ENCODE assay signal across 8 cellular contexts in the genomic region with DNA sequence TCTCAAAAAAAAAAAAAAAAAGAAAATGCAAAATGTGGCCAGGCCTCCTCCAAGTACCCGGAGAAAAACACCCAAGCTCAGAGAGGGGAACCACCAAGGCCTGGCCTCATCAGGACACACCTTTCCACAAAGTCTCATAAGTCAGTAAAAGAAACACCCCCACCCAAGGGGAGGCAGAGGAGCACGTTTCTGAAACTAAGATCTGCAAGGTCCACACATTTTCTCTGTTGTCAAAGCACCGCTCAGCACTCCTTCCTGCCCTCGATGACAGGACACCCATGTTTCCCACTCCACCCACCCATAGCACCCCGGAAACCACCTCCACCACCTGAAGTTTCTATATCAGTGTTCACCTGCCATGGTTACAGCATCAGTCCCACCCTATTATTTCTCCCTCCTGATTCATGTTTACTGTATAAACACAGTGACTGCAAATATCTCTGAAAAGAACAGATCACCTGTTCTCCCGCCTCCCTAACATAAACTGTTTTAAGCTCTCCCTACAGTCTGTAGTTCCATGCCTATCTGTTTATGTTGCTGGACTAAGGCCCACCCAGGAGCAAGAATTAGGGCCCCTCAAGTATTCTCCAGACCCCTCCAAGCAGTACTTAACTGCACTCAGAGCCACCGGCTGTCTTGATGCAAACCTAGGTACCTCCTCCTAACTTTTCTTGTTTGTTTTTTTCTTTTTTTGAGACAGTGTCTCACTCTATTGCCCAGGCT. TPM values are rescaled to one million over a fixed set of nuclear protein-coding genes. Genes with fewer than 3 reads are reported as not detected.
DNase-seq lines count a peak whose midpoint lies in the region; ATAC-seq, FAIRE-seq and TF ChIP-seq lines count a peak whose summit lies in the region.

No MANE protein-coding gene starts in this region.

- intact Hi-C loops in endothelial cell of umbilical vein (cut with micrococcal nuclease): no loop called here

- H3K36me3 Mint-ChIP-seq in stimulated activated memory B cell treated with anti-CD40 and anti-IgM and Interleukin-4, amounts not matched to agents 10 μg/mL and 1 μg/mL and 100 μg/mL, for 72 hours: peaks cover 13% of the 10 kb centered on the region

- H3K27me3 ChIP-seq in endothelial cell of umbilical vein (ENCODE audit: control insufficient read depth in 2 of 2, insufficient read depth in 2 of 2, low read length in 2 of 2): no peaks in the 10 kb centered on the region

- CTCF ChIA-PET in endothelial cell of umbilical vein (lab: Charles Lee): interaction anchor here (8.4 kb wide), 1 partner anchor 10 kb away, joined by 79 read pairs; no protein-coding TSS in a partner anchor

- H2AFZ ChIP-seq in endothelial cell of umbilical vein (ENCODE audit: low read depth, low read length): no peak overlapping the region

- no peak overlapping the region for H3K4me3 ChIP-seq in endothelial cell of umbilical vein (replicated peaks in 1 of 3; ENCODE audit: insufficient read depth in 1 of 3, low read depth in 1 of 3, low read length in 3 of 3)

- peak; percentile 50 for ATAC-seq in GM19025 (IDR thresholded peaks at IDR 0.05; ENCODE audit: low read depth, unreplicated experiment)
- peak; percentile 51 for ATAC-seq in HG03045 (IDR thresholded peaks at IDR 0.05; ENCODE audit: unreplicated experiment)
- ATAC-seq in stimulated activated memory B cell treated with anti-CD40 and anti-IgM and Interleukin-4, amounts not matched to agents 10 μg/mL and 1 μg/mL and 100 μg/mL, for 72 hours: peak; percentile 80

- peak overlapping the region; percentile 88 for H3K27ac Mint-ChIP-seq in stimulated activated memory B cell treated with anti-CD40 and anti-IgM and Interleukin-4, amounts not matched to agents 10 μg/mL and 1 μg/mL and 100 μg/mL, for 72 hours

- dilution Hi-C loops in endothelial cell of umbilical vein (cut with MboI; ENCODE audit: extremely low pct_ligation_motif_present, low sequenced_read_pairs): no loop called here

- H3K36me3 ChIP-seq in endothelial cell of umbilical vein (ENCODE audit: control insufficient read depth in 2 of 2, extremely low read depth in 1 of 2, insufficient read depth in 2 of 2, low read length in 2 of 2): peaks cover 0 to 10% of the 10 kb centered on the region in 2 experiments

- no peaks in the 10 kb centered on the region for H3K9me1 ChIP-seq in endothelial cell of umbilical vein (replicated peaks; ENCODE audit: control insufficient read depth, extremely low read depth, insufficient read depth, low read length)

- POLR2A ChIA-PET in endothelial cell of umbilical vein (lab: Charles Lee): no interaction called here

- no peak for TF ChIP-seq POLR2A in endothelial cell of umbilical vein (IDR thresholded peaks at IDR 0.05; ENCODE audit: low read depth, low read length)

- DNase-seq in activated CD4-positive, CD25-positive, alpha-beta regulatory T cell treated with anti-CD3 and anti-CD28 coated beads, Interleukin-2, amount 50 U/mL, for 72 hours: peak; percentile 69
- DNase-seq in endothelial cell of umbilical vein (ENCODE audit: low read depth, low spot score) (no peak), caudate nucleus (lab: John Stamatoyannopoulos, UW) (no peak), DMS79 treated with DMSO at 0.1 percent for 48 hours (lab: John Stamatoyannopoulos, UW) (no peak), HuH-7.5 (ENCODE audit: low spot score) (no peak)

- peaks cover 42% of the 10 kb centered on the region for H3K79me2 ChIP-seq in endothelial cell of umbilical vein (ENCODE audit: control insufficient read depth, insufficient read depth, low read length)

- no peaks in the 10 kb centered on the region for H3K9me3 ChIP-seq in endothelial cell of umbilical vein (replicated peaks; ENCODE audit: control insufficient read depth, insufficient read depth, low read length)

- TF ChIP-seq CTCF in endothelial cell of umbilical vein (IDR thresholded peaks at IDR 0.05; ENCODE audit: extremely low read depth in 1 of 2, insufficient read depth in 1 of 2, low read depth in 1 of 2, low read length in 2 of 2): no peak

- H3K9me3 Mint-ChIP-seq in stimulated activated memory B cell treated with anti-CD40 and anti-IgM and Interleukin-4, amounts not matched to agents 10 μg/mL and 1 μg/mL and 100 μg/mL, for 72 hours: no peaks in the 10 kb centered on the region

- no peak overlapping the region for H3K27ac ChIP-seq in endothelial cell of umbilical vein (ENCODE audit: insufficient read depth, low read depth, low read length)
- H3K27ac ChIP-seq in caudate nucleus (ENCODE audit: low read depth, low read length): no peak overlapping the region

- no peaks in the 10 kb centered on the region for H4K20me1 ChIP-seq in endothelial cell of umbilical vein (replicated peaks; ENCODE audit: control insufficient read depth, extremely low read depth, insufficient read depth, low read length)

- H3K4me2 ChIP-seq in endothelial cell of umbilical vein (ENCODE audit: insufficient read depth, low read length): peak overlapping the region; percentile 68

- no TSS peak for BruUV-seq in endothelial cell of umbilical vein (replicated peaks; lab: Mats Ljungman, UMichigan)

- H3K27me3 Mint-ChIP-seq in stimulated activated memory B cell treated with anti-CD40 and anti-IgM and Interleukin-4, amounts not matched to agents 10 μg/mL and 1 μg/mL and 100 μg/mL, for 72 hours: no peaks in the 10 kb centered on the region

- peak overlapping the region; percentile 88 for H3K4me3 Mint-ChIP-seq in stimulated activated memory B cell treated with anti-CD40 and anti-IgM and Interleukin-4, amounts not matched to agents 10 μg/mL and 1 μg/mL and 100 μg/mL, for 72 hours

- FAIRE-seq in endothelial cell of umbilical vein (lab: Jason Lieb, UNC): no peak

- H3K4me1 Mint-ChIP-seq in stimulated activated memory B cell treated with anti-CD40 and anti-IgM and Interleukin-4, amounts not matched to agents 10 μg/mL and 1 μg/mL and 100 μg/mL, for 72 hours: peaks cover 33% of the 10 kb centered on the region

- no peak overlapping the region for H3K9ac ChIP-seq in endothelial cell of umbilical vein (replicated peaks; ENCODE audit: extremely low read depth, insufficient read depth, low read length)

- peaks cover 14% of the 10 kb centered on the region for H3K4me1 ChIP-seq in endothelial cell of umbilical vein (ENCODE audit: control insufficient read depth, extremely low read depth, insufficient read depth, low read length)

TF ChIP-seq in endothelial cell of umbilical vein, 7 proteins besides CTCF, POLR2A, EP300 and RAD21:
- TF ChIP-seq MYC (IDR thresholded peaks at IDR 0.05; ENCODE audit: low read depth, low read length) (no peak), EZH2 (IDR thresholded peaks at IDR 0.05; ENCODE audit: borderline replicate concordance, low read depth, low read length, severe bottlenecking) (no peak), FOS (IDR thresholded peaks at IDR 0.05; ENCODE audit: borderline replicate concordance, insufficient read depth, low read length) (no peak), POLR2AphosphoS5 (IDR thresholded peaks at IDR 0.05; ENCODE audit: insufficient read depth, low read depth, low read length) (no peak), JUN (IDR thresholded peaks at IDR 0.05; ENCODE audit: borderline replicate concordance, insufficient read depth, insufficient read length, low read depth) (no peak)
- TF ChIP-seq, protein P1, sequence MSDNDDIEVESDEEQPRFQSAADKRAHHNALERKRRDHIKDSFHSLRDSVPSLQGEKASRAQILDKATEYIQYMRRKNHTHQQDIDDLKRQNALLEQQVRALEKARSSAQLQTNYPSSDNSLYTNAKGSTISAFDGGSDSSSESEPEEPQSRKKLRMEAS (IDR thresholded peaks at IDR 0.05; ENCODE audit: insufficient read depth, insufficient read length): no peak
TF ChIP-seq in endothelial cell of umbilical vein: peak in this region for 0.

RNA-seq across cellular contexts. Expression of a gene that starts 2.0 kb away (rescaled TPM):
- 70.4 and 72.3 TPM in 2 replicates for total RNA-seq in endothelial cell of umbilical vein
- 42.5 and 57.1 TPM in 2 replicates for polyA plus RNA-seq in endothelial cell of umbilical vein
- polyA plus RNA-seq in endothelial cell of umbilical vein (2011; cell fraction: cytosol; rRNA removed): 17.7 and 23.9 TPM in 2 replicates
- 171 and 177 TPM in 2 replicates for polyA plus RNA-seq in endothelial cell of umbilical vein (2011; cell fraction: nucleus; rRNA removed)
- polyA plus RNA-seq in endothelial cell of umbilical vein (2012): 25.7 and 41.7 TPM in 2 replicates
- 47.0 and 61.5 TPM in 2 replicates for polyA minus RNA-seq in endothelial cell of umbilical vein
- polyA minus RNA-seq in endothelial cell of umbilical vein (2011; cell fraction: cytosol; rRNA and poly(A)+ RNA removed): 13.6 TPM
- 65.1 and 94.9 TPM in 2 replicates for polyA minus RNA-seq in endothelial cell of umbilical vein (2011; cell fraction: nucleus; rRNA and poly(A)+ RNA removed)

RNA-seq across cellular contexts. Expression of a gene that starts 11.3 kb away (rescaled TPM):
- total RNA-seq in endothelial cell of umbilical vein: 40.6 and 45.4 TPM in 2 replicates
- 29.0 and 33.4 TPM in 2 replicates for polyA plus RNA-seq in endothelial cell of umbilical vein
- 36.7 and 37.7 TPM in 2 replicates for polyA plus RNA-seq in endothelial cell of umbilical vein (2011; cell fraction: cytosol; rRNA removed)
- 56.9 and 63.1 TPM in 2 replicates for polyA plus RNA-seq in endothelial cell of umbilical vein (2011; cell fraction: nucleus; rRNA removed)
- 34.7 and 34.9 TPM in 2 replicates for polyA plus RNA-seq in endothelial cell of umbilical vein (2012)
- polyA minus RNA-seq in endothelial cell of umbilical vein: 24.4 and 27.6 TPM in 2 replicates
- 36.0 TPM for polyA minus RNA-seq in endothelial cell of umbilical vein (2011; cell fraction: cytosol; rRNA and poly(A)+ RNA removed)
- polyA minus RNA-seq in endothelial cell of umbilical vein (2011; cell fraction: nucleus; rRNA and poly(A)+ RNA removed): 20.2 and 22.1 TPM in 2 replicates

RNA-seq across cellular contexts. Expression of a gene that starts 42.7 kb away (rescaled TPM):
- 0.14 and 0.42 TPM in 2 replicates for total RNA-seq in endothelial cell of umbilical vein
- 0.41 and 0.57 TPM in 2 replicates for polyA plus RNA-seq in endothelial cell of umbilical vein
- polyA plus RNA-seq in endothelial cell of umbilical vein (2011; cell fraction: cytosol; rRNA removed): 0.09 and 0.13 TPM in 2 replicates
- polyA plus RNA-seq in endothelial cell of umbilical vein (2011; cell fraction: nucleus; rRNA removed): 0.11 and 0.18 TPM in 2 replicates
- polyA plus RNA-seq in endothelial cell of umbilical vein (2012): 0.11 and 0.20 TPM in 2 replicates
- 0.08 and 0.32 TPM in 2 replicates for polyA minus RNA-seq in endothelial cell of umbilical vein
- polyA minus RNA-seq in endothelial cell of umbilical vein (2011; cell fraction: cytosol; rRNA and poly(A)+ RNA removed): 1.3 TPM
- 0.29 and 0.43 TPM in 2 replicates for polyA minus RNA-seq in endothelial cell of umbilical vein (2011; cell fraction: nucleus; rRNA and poly(A)+ RNA removed)
